In genomic region chr7:109375857-109376256, GRCh38 we compare ENCODE assay signal across 30 cellular contexts.
DNase-seq lines count a peak whose midpoint lies in the region; ATAC-seq, FAIRE-seq and TF ChIP-seq lines count a peak whose summit lies in the region.
"Had no signal": no experiment of that assay in that cellular context is flagged by ENCODE, and none has a peak within 500 bp of the region (broad histone marks: within the 10 kb centered on the region; RNA-seq: fewer than 3 reads in every experiment).

No MANE protein-coding gene starts in this region.

- no peak for TF ChIP-seq CTCF in body of pancreas (IDR thresholded peaks at IDR 0.05)
- TF ChIP-seq CTCF in pancreas (IDR thresholded peaks at IDR 0.05): no peak

- no peak for DNase-seq in body of pancreas
- DNase-seq in pancreas: peak in 1 of 6 donors; percentile 17
- no peak for DNase-seq in OCI-M1 (lab: John Stamatoyannopoulos, UW)
- DNase-seq: 8988T; ACHN; AML-193; BE2C; C1 segment of cervical spinal cord; Caco-2; Calu3; CD4-positive, alpha-beta memory T cell; CD4-positive, alpha-beta T cell; CD4-positive, CD25-positive, alpha-beta regulatory T cell; CD8-positive, alpha-beta memory T cell; CD8-positive, alpha-beta T cell; COR-L47; DMS 273 treated with DMSO at 0.1 percent for 48 hours; DMS153; DMS53; DMS79; DMS79 treated with DMSO at 0.1 percent for 48 hours; DND-41 had no signal

- TF ChIP-seq POLR2A in body of pancreas (IDR thresholded peaks at IDR 0.05): no peak

- H3K36me3 ChIP-seq in body of pancreas (replicated peaks in 1 of 2; ENCODE audit: insufficient read depth in 1 of 2, low read depth in 2 of 2) (no peaks in the 10 kb centered on the region), pancreas (no peaks in the 10 kb centered on the region)
- H3K36me3 ChIP-seq: BE2C; BLaER1; BLaER1 treated with 17β-estradiol and CSF1 and Interleukin-3, amounts not matched to agents 10 nM and 100 nM had no signal

- H3K27me3 ChIP-seq in body of pancreas: no peaks in the 10 kb centered on the region
- no peaks in the 10 kb centered on the region for H3K27me3 ChIP-seq in pancreas
- H3K27me3 ChIP-seq: BE2C; BLaER1; BLaER1 treated with 17β-estradiol and CSF1 and Interleukin-3, amounts not matched to agents 10 nM and 100 nM had no signal

- no peaks in the 10 kb centered on the region for H3K9me3 ChIP-seq in body of pancreas
- no peaks in the 10 kb centered on the region for H3K9me3 ChIP-seq in pancreas
- H3K9me3 ChIP-seq: A549; BE2C; BLaER1; BLaER1 treated with 17β-estradiol and CSF1 and Interleukin-3, amounts not matched to agents 10 nM and 100 nM; Caco-2 had no signal

- intact Hi-C loops in body of pancreas (cut with DNase I) (no loop called here), pancreas (cut with DNase I) (no loop called here)

- ATAC-seq in body of pancreas (peak; percentile 74), pancreas (peak; percentile 62 to 83 (median 68)), HG03442 (IDR thresholded peaks at IDR 0.05; ENCODE audit: unreplicated experiment) (no peak)
- ATAC-seq: A549; CD8-positive, alpha-beta T cell had no signal

- H3K4me1 ChIP-seq in body of pancreas: peaks cover 56% of the 10 kb centered on the region
- H3K4me1 ChIP-seq in pancreas: peaks cover 18 to 48% (median 29%) of the 10 kb centered on the region in 3 donors
- H3K4me1 ChIP-seq: A549; BE2C; BLaER1; BLaER1 treated with 17β-estradiol and CSF1 and Interleukin-3, amounts not matched to agents 10 nM and 100 nM had no signal

- H3K4me3 ChIP-seq in body of pancreas (no peak overlapping the region), pancreas (no peak overlapping the region)
- H3K4me3 ChIP-seq: A549; BLaER1; BLaER1 treated with 17β-estradiol and CSF1 and Interleukin-3, amounts not matched to agents 10 nM and 100 nM had no signal

- H3K27ac ChIP-seq in body of pancreas (peak overlapping the region in 3 of 4 donors; percentile 34 to 58 (median 36)), pancreas (peak overlapping the region in 1 of 4 donors; percentile 62)
- H3K27ac ChIP-seq: 22Rv1; A549; BLaER1; BLaER1 treated with 17β-estradiol and CSF1 and Interleukin-3, amounts not matched to agents 10 nM and 100 nM; C4-2B had no signal

- FAIRE-seq in pancreas (lab: Jason Lieb, UNC): no peak
- FAIRE-seq: A204.1, A549, D721Med had no signal
